In genomic region chr14:37205623-37206605, GRCh38 we compare ENCODE assay signal across 11 cellular contexts. TPM values are rescaled to one million over a fixed set of nuclear protein-coding genes. Genes with fewer than 3 reads are reported as not detected.
DNase-seq lines count a peak whose midpoint lies in the region; ATAC-seq, FAIRE-seq and TF ChIP-seq lines count a peak whose summit lies in the region.
"Not testable (repeated sequence)": the region's sequence is repeated elsewhere in the genome, so short reads cannot be mapped to it uniquely, and the experiment has no call there.
"Had no signal": no experiment of that assay in that cellular context is flagged by ENCODE, and none has a peak within 500 bp of the region (broad histone marks: within the 10 kb centered on the region; RNA-seq: fewer than 3 reads in every experiment).

No MANE protein-coding gene starts in this region.

- not testable (repeated sequence) for H2BK5ac ChIP-seq in H1 (ENCODE audit: low read depth, low read length)

- H3K4me1 ChIP-seq in H1 (replicated peaks in 1 of 4; ENCODE audit: control insufficient read depth in 3 of 4, insufficient read depth in 4 of 4, low read length in 3 of 4), result not testable (repeated sequence)
- H3K4me1 ChIP-seq in HepG2 (ENCODE audit: insufficient read depth, low read length), result peaks cover 38% of the 10 kb centered on the region

- H3K4ac ChIP-seq in H1 (replicated peaks; ENCODE audit: insufficient read length, low read depth, low read length), result not testable (repeated sequence)

- POLR2A ChIA-PET in H1 (lab: Charles Lee; ENCODE audit: partially characterized antibody); HepG2 (lab: Yijun Ruan, JAX): not testable (repeated sequence)

- not testable (repeated sequence) for H2BK20ac ChIP-seq in H1 (ENCODE audit: low read length)

- CTCF ChIA-PET in H1 (lab: Charles Lee; ENCODE audit: partially characterized antibody), result interaction anchor here (0.6 kb wide), 1 partner anchor 13 kb away, joined by 3 read pairs; no protein-coding TSS in a partner anchor
- CTCF ChIA-PET in HepG2 (lab: Yijun Ruan, JAX; ENCODE audit: low intra/inter-chr PET ratio, low total read pairs), result not testable (repeated sequence)

- not testable (repeated sequence) for H3K56ac ChIP-seq in H1 (replicated peaks; ENCODE audit: insufficient read length, low read depth, low read length)

- not testable (repeated sequence) for TF ChIP-seq RAD21 in H1 (IDR thresholded peaks at IDR 0.05 in 1 of 2, conservative IDR thresholded peaks at IDR 0.05 in 1 of 2; ENCODE audit: low read depth in 2 of 2, low read length in 2 of 2); HepG2 (CRISPR knock-in tag; IDR thresholded peaks at IDR 0.05)

- ATAC-seq in HepG2, result not testable (repeated sequence)

- not testable (repeated sequence) for H4K20me1 ChIP-seq in H1 (replicated peaks in 1 of 2; ENCODE audit: control insufficient read depth in 1 of 2, insufficient read depth in 2 of 2, low read length in 2 of 2); HepG2 (ENCODE audit: insufficient read depth, low read length)

- H3K79me2 ChIP-seq in H1 (ENCODE audit: control insufficient read depth in 1 of 2, insufficient read depth in 2 of 2, low read length in 2 of 2) (peaks cover 0 to 58% of the 10 kb centered on the region in 2 experiments; a peak in 3 of 4 replicates), HepG2 (ENCODE audit: insufficient read depth, low read length) (peaks cover 10% of the 10 kb centered on the region)

- intact Hi-C loops in HepG2 (cut with micrococcal nuclease; ENCODE audit: unreplicated experiment), result not testable (repeated sequence)

- not testable (repeated sequence) for H2AK5ac ChIP-seq in H1 (ENCODE audit: low read depth, low read length)

- H3K9ac ChIP-seq in H1 (replicated peaks in 1 of 4; ENCODE audit: extremely low read depth in 1 of 4, low read depth in 3 of 4, low read length in 3 of 4); HepG2 (ENCODE audit: insufficient read depth, low read depth, low read length): not testable (repeated sequence)

- FAIRE-seq in H1 (lab: Jason Lieb, UNC); HepG2 (lab: Jason Lieb, UNC): not testable (repeated sequence)

- H4K8ac ChIP-seq in H1 (ENCODE audit: extremely low read depth, insufficient read depth, low read length), result 0 out of 2 replicates have a peak overlapping the region, but pooled peaks have one; percentile 25

- peak; percentile 3 for DNase-seq in ACHN
- peak; percentile 10 for DNase-seq in DMS53 (lab: John Stamatoyannopoulos, UW)
- peak; percentile 1 for DNase-seq in NCI-H1436 (lab: John Stamatoyannopoulos, UW)
- DNase-seq in NCI-H69 (lab: John Stamatoyannopoulos, UW), result peak; percentile 33
- not testable (repeated sequence) for DNase-seq in H1 (ENCODE audit: low read depth in 1 of 2, low spot score in 2 of 2); HepG2 (ENCODE audit: low spot score)

- WGBS in H1 (ENCODE audit: extremely low coverage in 1 of 2, insufficient coverage in 1 of 2, insufficient read length in 1 of 2, insufficient replicate concordance in 2 of 2, low coverage in 1 of 2, low lambda C conversion rate in 2 of 2, missing lambda C conversion rate in 1 of 2), 2 experiments, result 91% methylated on average over 7 of the region's 7 CpGs; no CpG with 5 or more reads in 1 of the 2 experiments
- WGBS in HepG2 (ENCODE audit: low lambda C conversion rate), result 94% methylated on average over 7 of the region's 7 CpGs

- not testable (repeated sequence) for H4K91ac ChIP-seq in H1 (replicated peaks; ENCODE audit: insufficient read length, low read length)

- H3K14ac ChIP-seq in H1 (ENCODE audit: insufficient read length), result not testable (repeated sequence)

- H3K4me2 ChIP-seq in H1 (ENCODE audit: insufficient read depth in 1 of 2, low read depth in 2 of 2, low read length in 2 of 2); HepG2 (ENCODE audit: low read depth, low read length): not testable (repeated sequence)

- not testable (repeated sequence) for H4K5ac ChIP-seq in H1 (ENCODE audit: insufficient read length, low read depth, low read length)

- H3K9me3 ChIP-seq in H1 (ENCODE audit: insufficient read depth in 2 of 2, low read depth in 1 of 2, low read length in 1 of 2) (peaks cover 16 to 23% of the 10 kb centered on the region in 2 experiments), HepG2 (ENCODE audit: low read length) (peaks cover 21% of the 10 kb centered on the region)

- not testable (repeated sequence) for BruUV-seq in HepG2 (replicated peaks; lab: Mats Ljungman, UMichigan)

- not testable (repeated sequence) for TF ChIP-seq POLR2A in H1 (IDR thresholded peaks at IDR 0.05; ENCODE audit: control extremely low read depth in 1 of 2, low read depth in 2 of 2, low read length in 2 of 2); HepG2 (IDR thresholded peaks at IDR 0.05; ENCODE audit: insufficient read depth in 1 of 2, low read depth in 2 of 2, low read length in 2 of 2)

- H3K27ac ChIP-seq in H1 (ENCODE audit: low read depth, low read length); HepG2 (ENCODE audit: extremely low read length, insufficient read depth, low read length): not testable (repeated sequence)

- H3K23me2 ChIP-seq in H1 (ENCODE audit: low read depth, low read length), result not testable (repeated sequence)

- H3K79me1 ChIP-seq in H1 (ENCODE audit: low read depth, low read length), result not testable (repeated sequence)

- TF ChIP-seq EP300 in H1 (IDR thresholded peaks at IDR 0.05; ENCODE audit: borderline replicate concordance in 1 of 2, low read depth in 2 of 2, low read length in 2 of 2); HepG2 (IDR thresholded peaks at IDR 0.05; ENCODE audit: low read depth in 2 of 2, low read length in 2 of 2); HepG2 (CRISPR knock-in tag; IDR thresholded peaks at IDR 0.05; ENCODE audit: borderline replicate concordance): not testable (repeated sequence)

- not testable (repeated sequence) for H2BK15ac ChIP-seq in H1 (ENCODE audit: low read length)

- in situ Hi-C loops in ACHN (cut with HindIII; ENCODE audit: low pct_ligation_motif_present, low pct_unique_long_range_greater_than_20kb, low sequenced_read_pairs); HepG2 (cut with HindIII; ENCODE audit: extremely low pct_ligation_motif_present, low pct_unique_long_range_greater_than_20kb): not testable (repeated sequence)

- not testable (repeated sequence) for TF ChIP-seq CTCF in H1 (IDR thresholded peaks at IDR 0.05; ENCODE audit: control extremely low read depth in 1 of 3, insufficient read depth in 1 of 3, low read depth in 1 of 3, low read length in 3 of 3); HepG2 (CRISPR knock-in tag; IDR thresholded peaks at IDR 0.05)

- not testable (repeated sequence) for H3K27me3 ChIP-seq in H1 (replicated peaks in 1 of 4; ENCODE audit: control insufficient read depth in 3 of 4, extremely low read depth in 1 of 4, insufficient read depth in 3 of 4, low read length in 3 of 4); HepG2 (ENCODE audit: control insufficient read depth in 1 of 2, insufficient read depth in 2 of 2, low read length in 2 of 2)

- not testable (repeated sequence) for H2AFZ ChIP-seq in H1 (ENCODE audit: low read length); HepG2 (ENCODE audit: low read length)

- not testable (repeated sequence) for H3K4me3 ChIP-seq in H1 (ENCODE audit: extremely low read depth in 1 of 4, insufficient read depth in 2 of 4, low read depth in 3 of 4, low read length in 4 of 4); HepG2 (replicated peaks in 1 of 3; ENCODE audit: insufficient read depth in 1 of 3, low read depth in 2 of 3, low read length in 3 of 3)

- H3K36me3 ChIP-seq in H1 (ENCODE audit: control insufficient read depth in 2 of 4, insufficient read depth in 4 of 4, low read length in 3 of 4); HepG2 (replicated peaks in 1 of 2; ENCODE audit: control insufficient read depth in 1 of 2, insufficient read depth in 2 of 2, low read length in 2 of 2): not testable (repeated sequence)

- H2BK12ac ChIP-seq in H1 (ENCODE audit: low read depth, low read length), result not testable (repeated sequence)

- not testable (repeated sequence) for H3K18ac ChIP-seq in H1 (ENCODE audit: extremely low read depth, low read length)

- H2BK120ac ChIP-seq in H1 (replicated peaks; ENCODE audit: low read depth, low read length), result not testable (repeated sequence)

- not testable (repeated sequence) for H3K23ac ChIP-seq in H1 (ENCODE audit: insufficient read length)

RNA-seq across cellular contexts. Expression of gene MIPOL1, which starts 8.2 kb away (rescaled TPM):
- 18.6 and 23.9 TPM in 2 replicates for total RNA-seq in H1 (2021; fragmentation: NEBNext Ultra II Directional; extraction: Animal tissue kit (Norgen Biotek cat#: 25700))
- 1.3 and 2.8 TPM in 2 replicates for polyA plus RNA-seq in H1 (2011; rRNA removed)
- 4.0 TPM for polyA plus RNA-seq in H1 (2011; cell fraction: cytosol; rRNA removed)
- 4.4 TPM for polyA plus RNA-seq in H1 (2011; cell fraction: nucleus; rRNA removed)
- polyA plus RNA-seq in H1 (2012, experiment 1 of 2), result 5.9 to 11.9 TPM (median 7.1 TPM) in 4 replicates
- 1.3 TPM for polyA plus RNA-seq in H1 (2012, experiment 2 of 2)
- 11.9 TPM for polyA plus RNA-seq in H1 (2013, experiment 1 of 2)
- 13.1 TPM for polyA plus RNA-seq in H1 (2013, experiment 2 of 2)
- 12.2 and 19.1 TPM in 2 replicates for polyA minus RNA-seq in H1 (2011; rRNA and poly(A)+ RNA removed)
- polyA minus RNA-seq in H1 (2011; cell fraction: cytosol; rRNA and poly(A)+ RNA removed), result 17.6 TPM
- polyA minus RNA-seq in H1 (2011; cell fraction: nucleus; rRNA and poly(A)+ RNA removed), result 71.4 TPM
- total RNA-seq in HepG2 (2016; rRNA removed; fragmentation: Illumina TruSeq; extraction: Trizol), result 34.2 and 35.2 TPM in 2 replicates
- total RNA-seq in HepG2 (2016; cell fraction: cytosol; rRNA removed; fragmentation: Illumina TruSeq; extraction: Trizol; ENCODE audit: low read depth), result 30.4 and 34.3 TPM in 2 replicates
- 33.9 and 35.4 TPM in 2 replicates for total RNA-seq in HepG2 (2016; cell fraction: insoluble cytoplasmic fraction; rRNA removed; fragmentation: Illumina TruSeq; extraction: Trizol)
- total RNA-seq in HepG2 (2016; cell fraction: membrane; rRNA removed; fragmentation: Illumina TruSeq; extraction: Trizol), result 22.8 and 24.9 TPM in 2 replicates
- total RNA-seq in HepG2 (2016; cell fraction: nucleus; rRNA removed; fragmentation: Illumina TruSeq; extraction: Trizol), result 104 and 116 TPM in 2 replicates
- 6.9 and 8.6 TPM in 2 replicates for polyA plus RNA-seq in HepG2 (2011; rRNA removed)
- 3.3 and 4.8 TPM in 2 replicates for polyA plus RNA-seq in HepG2 (2011; cell fraction: cytosol; rRNA removed)
- 7.2 and 8.4 TPM in 2 replicates for polyA plus RNA-seq in HepG2 (2011; cell fraction: nucleus; rRNA removed)
- 15.0 and 17.1 TPM in 2 replicates for polyA plus RNA-seq in HepG2 (2012)
- polyA plus RNA-seq in HepG2 (2016; cell fraction: cytosol; fragmentation: Illumina TruSeq; extraction: Trizol; ENCODE audit: low read depth), result 3.4 and 3.6 TPM in 2 replicates
- polyA plus RNA-seq in HepG2 (2016; cell fraction: insoluble cytoplasmic fraction; fragmentation: Illumina TruSeq; extraction: Trizol; ENCODE audit: low read depth), result 22.0 and 22.6 TPM in 2 replicates
- 5.8 and 6.4 TPM in 2 replicates for polyA plus RNA-seq in HepG2 (2016; cell fraction: membrane; fragmentation: Illumina TruSeq; extraction: Trizol; ENCODE audit: low read depth)
- 23.3 and 24.7 TPM in 2 replicates for polyA plus RNA-seq in HepG2 (2016; cell fraction: nucleus; fragmentation: Illumina TruSeq; extraction: Trizol; ENCODE audit: insufficient read depth, low read depth)
- 7.9 and 21.8 TPM in 2 replicates for polyA minus RNA-seq in HepG2 (2011; rRNA and poly(A)+ RNA removed; ENCODE audit: low replicate concordance)
- 20.5 and 21.5 TPM in 2 replicates for polyA minus RNA-seq in HepG2 (2011; cell fraction: cytosol; rRNA and poly(A)+ RNA removed)
- polyA minus RNA-seq in HepG2 (2011; cell fraction: nucleus; rRNA and poly(A)+ RNA removed), result 195 and 223 TPM in 2 replicates
- total RNA-seq: CD4-positive, CD25-positive, alpha-beta regulatory T cell; CD8-positive, alpha-beta memory T cell; GM12878 had no signal
- polyA plus RNA-seq: CD14-positive monocyte; CD4-positive, CD25-positive, alpha-beta regulatory T cell; CD8-positive, alpha-beta memory T cell had no signal

RNA-seq across cellular contexts. Expression of gene SLC25A21, which starts 33.5 kb away (rescaled TPM):
- total RNA-seq in H1 (2021; fragmentation: NEBNext Ultra II Directional; extraction: Animal tissue kit (Norgen Biotek cat#: 25700)), result 6.9 and 8.7 TPM in 2 replicates
- polyA plus RNA-seq in H1 (2011; rRNA removed) (1.9 and 15.7 TPM in 2 replicates), HepG2 (2011; rRNA removed) (0.60 and 1.9 TPM in 2 replicates)
- polyA plus RNA-seq in H1 (2011; cell fraction: cytosol; rRNA removed), result 4.0 TPM
- 5.0 TPM for polyA plus RNA-seq in H1 (2011; cell fraction: nucleus; rRNA removed)
- 7.2 to 10.4 TPM (median 8.7 TPM) in 4 replicates for polyA plus RNA-seq in H1 (2012, experiment 1 of 2)
- 1.1 TPM for polyA plus RNA-seq in H1 (2012, experiment 2 of 2)
- polyA plus RNA-seq in H1 (2013, experiment 1 of 2), result 3.3 TPM
- polyA plus RNA-seq in H1 (2013, experiment 2 of 2), result 3.1 TPM
- polyA minus RNA-seq in H1 (2011; rRNA and poly(A)+ RNA removed), result 6.5 and 6.6 TPM in 2 replicates
- 2.9 TPM for polyA minus RNA-seq in H1 (2011; cell fraction: cytosol; rRNA and poly(A)+ RNA removed)
- polyA minus RNA-seq in H1 (2011; cell fraction: nucleus; rRNA and poly(A)+ RNA removed), result 15.9 TPM
- total RNA-seq in HepG2 (2016; rRNA removed; fragmentation: Illumina TruSeq; extraction: Trizol), result 2.9 and 3.3 TPM in 2 replicates
- total RNA-seq in HepG2 (2016; cell fraction: cytosol; rRNA removed; fragmentation: Illumina TruSeq; extraction: Trizol; ENCODE audit: low read depth), result 0.44 and 0.51 TPM in 2 replicates
- 3.2 and 3.8 TPM in 2 replicates for total RNA-seq in HepG2 (2016; cell fraction: insoluble cytoplasmic fraction; rRNA removed; fragmentation: Illumina TruSeq; extraction: Trizol)
- 1.3 and 2.0 TPM in 2 replicates for total RNA-seq in HepG2 (2016; cell fraction: membrane; rRNA removed; fragmentation: Illumina TruSeq; extraction: Trizol)
- 4.4 and 5.0 TPM in 2 replicates for total RNA-seq in HepG2 (2016; cell fraction: nucleus; rRNA removed; fragmentation: Illumina TruSeq; extraction: Trizol)
- polyA plus RNA-seq in HepG2 (2011; cell fraction: cytosol; rRNA removed), result 0.47 and 0.60 TPM in 2 replicates
- polyA plus RNA-seq in HepG2 (2011; cell fraction: nucleus; rRNA removed), result 0.29 and 0.43 TPM in 2 replicates
- 0.44 and 1.4 TPM in 2 replicates for polyA plus RNA-seq in HepG2 (2012)
- 0.25 and 0.49 TPM in 2 replicates for polyA plus RNA-seq in HepG2 (2016; cell fraction: cytosol; fragmentation: Illumina TruSeq; extraction: Trizol; ENCODE audit: low read depth)
- 2.5 and 2.7 TPM in 2 replicates for polyA plus RNA-seq in HepG2 (2016; cell fraction: insoluble cytoplasmic fraction; fragmentation: Illumina TruSeq; extraction: Trizol; ENCODE audit: low read depth)
- polyA plus RNA-seq in HepG2 (2016; cell fraction: membrane; fragmentation: Illumina TruSeq; extraction: Trizol; ENCODE audit: low read depth), result 0.44 and 0.46 TPM in 2 replicates
- 1.4 and 1.6 TPM in 2 replicates for polyA plus RNA-seq in HepG2 (2016; cell fraction: nucleus; fragmentation: Illumina TruSeq; extraction: Trizol; ENCODE audit: insufficient read depth, low read depth)
- polyA minus RNA-seq in HepG2 (2011; rRNA and poly(A)+ RNA removed; ENCODE audit: low replicate concordance), result 1.1 and 1.9 TPM in 2 replicates
- polyA minus RNA-seq in HepG2 (2011; cell fraction: cytosol; rRNA and poly(A)+ RNA removed), result 0.26 and 2.6 TPM in 2 replicates
- polyA minus RNA-seq in HepG2 (2011; cell fraction: nucleus; rRNA and poly(A)+ RNA removed), result 2.4 and 2.7 TPM in 2 replicates
- total RNA-seq: CD4-positive, alpha-beta memory T cell; CD4-positive, CD25-positive, alpha-beta regulatory T cell; CD8-positive, alpha-beta memory T cell had no signal
- polyA plus RNA-seq: CD14-positive monocyte; CD4-positive, alpha-beta memory T cell; CD4-positive, CD25-positive, alpha-beta regulatory T cell; CD8-positive, alpha-beta memory T cell had no signal
